Comparison of ENCODE assay signal across 14 cellular contexts in genomic region chr5:55997742-55998351, GRCh38. TPM values are rescaled to one million over a fixed set of nuclear protein-coding genes. Genes with fewer than 3 reads are reported as not detected.
DNase-seq lines count a peak whose midpoint lies in the region; ATAC-seq, FAIRE-seq and TF ChIP-seq lines count a peak whose summit lies in the region.
"Had no signal": no experiment of that assay in that cellular context is flagged by ENCODE, and none has a peak within 500 bp of the region (broad histone marks: within the 10 kb centered on the region; RNA-seq: fewer than 3 reads in every experiment).

No MANE protein-coding gene starts in this region.

- DNase-seq in activated naive CD4-positive, alpha-beta T cell treated with anti-CD3 and anti-CD28 coated beads, Interleukin-2, amount 50 U/mL, for 16 hours: no peak
- DNase-seq in RPMI7951 (ENCODE audit: low read depth) (peak; percentile 58), endothelial cell of umbilical vein (ENCODE audit: low read depth, low spot score) (peak; percentile 48), spleen (no peak)
- DNase-seq: amygdala; CD4-positive, CD25-positive, alpha-beta regulatory T cell; left lung; upper lobe of left lung had no signal

- H2AFZ ChIP-seq in endothelial cell of umbilical vein (ENCODE audit: low read depth, low read length): no peak overlapping the region

- no peaks in the 10 kb centered on the region for H3K9me3 Mint-ChIP-seq in activated naive CD4-positive, alpha-beta T cell treated with anti-CD3 and anti-CD28 coated beads, Interleukin-2, amount 50 U/mL, for 24 hours

- peak overlapping the region; percentile 18 for H3K27ac Mint-ChIP-seq in activated naive CD4-positive, alpha-beta T cell treated with anti-CD3 and anti-CD28 coated beads, Interleukin-2, amount 50 U/mL, for 24 hours
- H3K27ac Mint-ChIP-seq: WTC11 had no signal

- dilution Hi-C loops in endothelial cell of umbilical vein (cut with MboI; ENCODE audit: extremely low pct_ligation_motif_present, low sequenced_read_pairs): no loop called here

- H3K4me3 ChIP-seq in endothelial cell of umbilical vein (replicated peaks in 1 of 3; ENCODE audit: insufficient read depth in 1 of 3, low read depth in 1 of 3, low read length in 3 of 3) (no peak overlapping the region), spleen (no peak overlapping the region)
- H3K4me3 ChIP-seq: left lung, upper lobe of left lung had no signal

- H3K9me3 ChIP-seq in endothelial cell of umbilical vein (replicated peaks; ENCODE audit: control insufficient read depth, insufficient read depth, low read length): no peaks in the 10 kb centered on the region
- H3K9me3 ChIP-seq in spleen: peaks cover 0 to 12% (median 8%) of the 10 kb centered on the region in 8 donors

- CTCF ChIA-PET in endothelial cell of umbilical vein (lab: Charles Lee): interaction anchor here (0.7 to 1.4 kb wide), 2 partner anchors 10 to 204 kb away, joined by 3 to 4 read pairs; no protein-coding TSS in a partner anchor

- peak overlapping the region; percentile 0 for H3K4me3 Mint-ChIP-seq in activated naive CD4-positive, alpha-beta T cell treated with anti-CD3 and anti-CD28 coated beads, Interleukin-2, amount 50 U/mL, for 24 hours
- H3K4me3 Mint-ChIP-seq: WTC11 had no signal

- TF ChIP-seq POLR2A in endothelial cell of umbilical vein (IDR thresholded peaks at IDR 0.05; ENCODE audit: low read depth, low read length) (no peak), spleen (IDR thresholded peaks at IDR 0.05) (no peak)

- POLR2A ChIA-PET in endothelial cell of umbilical vein (lab: Charles Lee): interaction anchor here (0.6 kb wide), 1 partner anchor 60 kb away, joined by 5 read pairs; no protein-coding TSS in a partner anchor

- H3K36me3 Mint-ChIP-seq in activated naive CD4-positive, alpha-beta T cell treated with anti-CD3 and anti-CD28 coated beads, Interleukin-2, amount 50 U/mL, for 24 hours: peaks cover 3% of the 10 kb centered on the region
- H3K36me3 Mint-ChIP-seq: CD4-positive, CD25-positive, alpha-beta regulatory T cell; WTC11 had no signal

- no peak overlapping the region for H3K27ac ChIP-seq in endothelial cell of umbilical vein (ENCODE audit: insufficient read depth, low read depth, low read length)
- peak overlapping the region in 6 of 8 donors; percentile 7 to 43 (median 22) for H3K27ac ChIP-seq in spleen
- H3K27ac ChIP-seq: left lung, upper lobe of left lung had no signal

- ATAC-seq in HG02759 (IDR thresholded peaks at IDR 0.05; ENCODE audit: unreplicated experiment) (no peak), HG03025 (IDR thresholded peaks at IDR 0.05; ENCODE audit: low FRiP score, unreplicated experiment) (no peak), GM19328 (IDR thresholded peaks at IDR 0.05; ENCODE audit: unreplicated experiment) (no peak)
- ATAC-seq: left lung, WTC11 had no signal

- H3K9me1 ChIP-seq in endothelial cell of umbilical vein (replicated peaks; ENCODE audit: control insufficient read depth, extremely low read depth, insufficient read depth, low read length): no peaks in the 10 kb centered on the region

- TF ChIP-seq CTCF in endothelial cell of umbilical vein (IDR thresholded peaks at IDR 0.05; ENCODE audit: extremely low read depth in 1 of 2, insufficient read depth in 1 of 2, low read depth in 1 of 2, low read length in 2 of 2) (no peak), spleen (IDR thresholded peaks at IDR 0.05 in 8 of 11, conservative IDR thresholded peaks at IDR 0.05 in 3 of 11) (no peak)

- WGBS in spleen, 5 donors: 66 to 82% (median 72%) methylated on average over 5 of the region's 5 CpGs

- BruUV-seq in endothelial cell of umbilical vein (replicated peaks; lab: Mats Ljungman, UMichigan): no TSS peak

- no peak overlapping the region for H3K4me2 ChIP-seq in endothelial cell of umbilical vein (ENCODE audit: insufficient read depth, low read length)

- no peaks in the 10 kb centered on the region for H4K20me1 ChIP-seq in endothelial cell of umbilical vein (replicated peaks; ENCODE audit: control insufficient read depth, extremely low read depth, insufficient read depth, low read length)

- H3K79me2 ChIP-seq in endothelial cell of umbilical vein (ENCODE audit: control insufficient read depth, insufficient read depth, low read length): peaks cover 22% of the 10 kb centered on the region

- H3K27me3 Mint-ChIP-seq in activated naive CD4-positive, alpha-beta T cell treated with anti-CD3 and anti-CD28 coated beads, Interleukin-2, amount 50 U/mL, for 24 hours: no peaks in the 10 kb centered on the region

- peaks cover 11% of the 10 kb centered on the region for H3K4me1 ChIP-seq in endothelial cell of umbilical vein (ENCODE audit: control insufficient read depth, extremely low read depth, insufficient read depth, low read length)
- peaks cover 6 to 44% (median 24%) of the 10 kb centered on the region in 6 donors for H3K4me1 ChIP-seq in spleen

- peaks cover 29% of the 10 kb centered on the region for H3K4me1 Mint-ChIP-seq in activated naive CD4-positive, alpha-beta T cell treated with anti-CD3 and anti-CD28 coated beads, Interleukin-2, amount 50 U/mL, for 24 hours

- no peaks in the 10 kb centered on the region for H3K27me3 ChIP-seq in endothelial cell of umbilical vein (ENCODE audit: control insufficient read depth in 2 of 2, insufficient read depth in 2 of 2, low read length in 2 of 2)
- no peaks in the 10 kb centered on the region for H3K27me3 ChIP-seq in spleen (replicated peaks in 1 of 7)
- H3K27me3 ChIP-seq: left lung, upper lobe of left lung had no signal

- H3K36me3 ChIP-seq in endothelial cell of umbilical vein (ENCODE audit: control insufficient read depth in 2 of 2, extremely low read depth in 1 of 2, insufficient read depth in 2 of 2, low read length in 2 of 2) (no peaks in the 10 kb centered on the region), spleen (no peaks in the 10 kb centered on the region)
- H3K36me3 ChIP-seq: left lung, upper lobe of left lung had no signal

- peak; percentile 24 for FAIRE-seq in endothelial cell of umbilical vein (lab: Jason Lieb, UNC)
- FAIRE-seq: GM19239 had no signal

- intact Hi-C loops in endothelial cell of umbilical vein (cut with micrococcal nuclease) (no loop called here), spleen (cut with DNase I; ENCODE audit: low total_unique reads) (no loop called here)

- H3K9ac ChIP-seq in endothelial cell of umbilical vein (replicated peaks; ENCODE audit: extremely low read depth, insufficient read depth, low read length): no peak overlapping the region

TF ChIP-seq in endothelial cell of umbilical vein, 7 proteins besides CTCF, POLR2A, EP300 and RAD21:
- TF ChIP-seq JUN (IDR thresholded peaks at IDR 0.05; ENCODE audit: borderline replicate concordance, insufficient read depth, insufficient read length, low read depth) (peak; percentile 56), FOS (IDR thresholded peaks at IDR 0.05; ENCODE audit: borderline replicate concordance, insufficient read depth, low read length) (peak; percentile 73), MAX (IDR thresholded peaks at IDR 0.05; ENCODE audit: insufficient read depth, insufficient read length) (no peak), EZH2 (IDR thresholded peaks at IDR 0.05; ENCODE audit: borderline replicate concordance, low read depth, low read length, severe bottlenecking) (no peak), POLR2AphosphoS5 (IDR thresholded peaks at IDR 0.05; ENCODE audit: insufficient read depth, low read depth, low read length) (no peak), MYC (IDR thresholded peaks at IDR 0.05; ENCODE audit: low read depth, low read length) (no peak), GATA2 (IDR thresholded peaks at IDR 0.05; ENCODE audit: insufficient read depth, insufficient read length, low read depth, low read length) (peak; percentile 22)

RNA-seq across cellular contexts. Expression of gene IL6ST, which starts 3.1 kb away (rescaled TPM):
- 124 and 136 TPM in 2 replicates for total RNA-seq in RPMI7951 (2014; rRNA removed; shearing (Covaris generic))
- total RNA-seq in endothelial cell of umbilical vein (345 and 361 TPM in 2 replicates), spleen (100 to 1,000 TPM; 254 to 504 (median 337) TPM)
- polyA plus RNA-seq in endothelial cell of umbilical vein (80.3 and 135 TPM in 2 replicates), spleen (10 to 100 TPM; 20.4 to 33.8 (median 27.6) TPM)
- 83.9 and 119 TPM in 2 replicates for polyA plus RNA-seq in endothelial cell of umbilical vein (2011; cell fraction: cytosol; rRNA removed)
- 120 and 134 TPM in 2 replicates for polyA plus RNA-seq in endothelial cell of umbilical vein (2011; cell fraction: nucleus; rRNA removed)
- 175 and 248 TPM in 2 replicates for polyA plus RNA-seq in endothelial cell of umbilical vein (2012)
- polyA minus RNA-seq in endothelial cell of umbilical vein: 460 and 502 TPM in 2 replicates
- 73.7 TPM for polyA minus RNA-seq in endothelial cell of umbilical vein (2011; cell fraction: cytosol; rRNA and poly(A)+ RNA removed)
- 278 and 424 TPM in 2 replicates for polyA minus RNA-seq in endothelial cell of umbilical vein (2011; cell fraction: nucleus; rRNA and poly(A)+ RNA removed)

Comparison
In these comparisons a context has a peak if more than half of its experiments do, and no peak if none do; other contexts are left out.
1. DNase-seq: peak in RPMI7951 (single experiment) and endothelial cell of umbilical vein (single experiment); none in activated naive CD4-positive, alpha-beta T cell treated with anti-CD3 and anti-CD28 coated beads, Interleukin-2, amount 50 U/mL, for 16 hours (single experiment) and spleen (single experiment).